ENCODE assay signal across 1 cellular context in the genomic region with DNA sequence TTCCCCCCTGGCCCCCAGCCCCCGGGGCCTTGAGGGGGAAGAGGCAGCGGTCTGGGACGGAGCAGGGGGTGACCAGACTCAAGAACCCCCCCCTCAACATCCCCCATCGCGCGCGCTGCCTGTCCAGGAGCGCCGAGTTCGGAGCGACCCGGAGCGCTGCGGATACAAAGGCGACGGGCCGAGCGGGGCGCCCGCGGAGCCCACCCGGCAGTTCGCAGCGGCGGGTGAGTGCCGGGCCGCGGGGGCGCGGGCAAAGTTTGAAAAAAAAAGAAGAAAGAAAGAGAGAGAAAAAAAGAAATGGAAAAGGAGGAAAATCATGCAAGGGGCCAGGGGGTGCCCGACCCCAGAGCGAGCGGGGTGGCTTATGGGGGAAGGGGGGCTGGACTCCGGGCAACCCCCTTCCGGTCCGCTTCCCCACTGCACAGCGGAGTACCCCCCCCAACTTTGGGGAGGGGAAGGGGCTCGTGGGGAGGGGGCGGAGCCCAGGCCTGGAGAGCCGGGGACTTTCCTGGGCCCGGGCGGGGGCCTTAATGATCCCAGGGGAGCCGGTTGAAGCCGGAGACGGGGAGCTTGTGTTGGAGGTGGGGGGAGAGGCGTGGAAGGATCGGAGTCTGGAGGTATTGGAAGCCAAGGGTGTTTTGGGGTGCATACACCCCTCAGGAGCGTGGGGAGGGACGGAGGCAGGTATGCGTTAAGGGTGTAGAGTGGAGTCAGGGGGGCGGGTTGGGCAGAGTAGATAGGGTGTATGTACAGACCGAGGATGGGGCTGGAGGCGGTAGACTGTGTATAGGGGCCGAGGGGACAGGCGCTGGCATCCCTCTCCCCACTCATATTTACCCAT.
TF ChIP-seq lines count a peak whose summit lies in the region.

No MANE protein-coding gene starts in this region.

TF ChIP-seq in GM23338, 12 proteins besides CTCF, POLR2A, EP300 and RAD21 (continued from another document):
- TF ChIP-seq, protein P1, sequence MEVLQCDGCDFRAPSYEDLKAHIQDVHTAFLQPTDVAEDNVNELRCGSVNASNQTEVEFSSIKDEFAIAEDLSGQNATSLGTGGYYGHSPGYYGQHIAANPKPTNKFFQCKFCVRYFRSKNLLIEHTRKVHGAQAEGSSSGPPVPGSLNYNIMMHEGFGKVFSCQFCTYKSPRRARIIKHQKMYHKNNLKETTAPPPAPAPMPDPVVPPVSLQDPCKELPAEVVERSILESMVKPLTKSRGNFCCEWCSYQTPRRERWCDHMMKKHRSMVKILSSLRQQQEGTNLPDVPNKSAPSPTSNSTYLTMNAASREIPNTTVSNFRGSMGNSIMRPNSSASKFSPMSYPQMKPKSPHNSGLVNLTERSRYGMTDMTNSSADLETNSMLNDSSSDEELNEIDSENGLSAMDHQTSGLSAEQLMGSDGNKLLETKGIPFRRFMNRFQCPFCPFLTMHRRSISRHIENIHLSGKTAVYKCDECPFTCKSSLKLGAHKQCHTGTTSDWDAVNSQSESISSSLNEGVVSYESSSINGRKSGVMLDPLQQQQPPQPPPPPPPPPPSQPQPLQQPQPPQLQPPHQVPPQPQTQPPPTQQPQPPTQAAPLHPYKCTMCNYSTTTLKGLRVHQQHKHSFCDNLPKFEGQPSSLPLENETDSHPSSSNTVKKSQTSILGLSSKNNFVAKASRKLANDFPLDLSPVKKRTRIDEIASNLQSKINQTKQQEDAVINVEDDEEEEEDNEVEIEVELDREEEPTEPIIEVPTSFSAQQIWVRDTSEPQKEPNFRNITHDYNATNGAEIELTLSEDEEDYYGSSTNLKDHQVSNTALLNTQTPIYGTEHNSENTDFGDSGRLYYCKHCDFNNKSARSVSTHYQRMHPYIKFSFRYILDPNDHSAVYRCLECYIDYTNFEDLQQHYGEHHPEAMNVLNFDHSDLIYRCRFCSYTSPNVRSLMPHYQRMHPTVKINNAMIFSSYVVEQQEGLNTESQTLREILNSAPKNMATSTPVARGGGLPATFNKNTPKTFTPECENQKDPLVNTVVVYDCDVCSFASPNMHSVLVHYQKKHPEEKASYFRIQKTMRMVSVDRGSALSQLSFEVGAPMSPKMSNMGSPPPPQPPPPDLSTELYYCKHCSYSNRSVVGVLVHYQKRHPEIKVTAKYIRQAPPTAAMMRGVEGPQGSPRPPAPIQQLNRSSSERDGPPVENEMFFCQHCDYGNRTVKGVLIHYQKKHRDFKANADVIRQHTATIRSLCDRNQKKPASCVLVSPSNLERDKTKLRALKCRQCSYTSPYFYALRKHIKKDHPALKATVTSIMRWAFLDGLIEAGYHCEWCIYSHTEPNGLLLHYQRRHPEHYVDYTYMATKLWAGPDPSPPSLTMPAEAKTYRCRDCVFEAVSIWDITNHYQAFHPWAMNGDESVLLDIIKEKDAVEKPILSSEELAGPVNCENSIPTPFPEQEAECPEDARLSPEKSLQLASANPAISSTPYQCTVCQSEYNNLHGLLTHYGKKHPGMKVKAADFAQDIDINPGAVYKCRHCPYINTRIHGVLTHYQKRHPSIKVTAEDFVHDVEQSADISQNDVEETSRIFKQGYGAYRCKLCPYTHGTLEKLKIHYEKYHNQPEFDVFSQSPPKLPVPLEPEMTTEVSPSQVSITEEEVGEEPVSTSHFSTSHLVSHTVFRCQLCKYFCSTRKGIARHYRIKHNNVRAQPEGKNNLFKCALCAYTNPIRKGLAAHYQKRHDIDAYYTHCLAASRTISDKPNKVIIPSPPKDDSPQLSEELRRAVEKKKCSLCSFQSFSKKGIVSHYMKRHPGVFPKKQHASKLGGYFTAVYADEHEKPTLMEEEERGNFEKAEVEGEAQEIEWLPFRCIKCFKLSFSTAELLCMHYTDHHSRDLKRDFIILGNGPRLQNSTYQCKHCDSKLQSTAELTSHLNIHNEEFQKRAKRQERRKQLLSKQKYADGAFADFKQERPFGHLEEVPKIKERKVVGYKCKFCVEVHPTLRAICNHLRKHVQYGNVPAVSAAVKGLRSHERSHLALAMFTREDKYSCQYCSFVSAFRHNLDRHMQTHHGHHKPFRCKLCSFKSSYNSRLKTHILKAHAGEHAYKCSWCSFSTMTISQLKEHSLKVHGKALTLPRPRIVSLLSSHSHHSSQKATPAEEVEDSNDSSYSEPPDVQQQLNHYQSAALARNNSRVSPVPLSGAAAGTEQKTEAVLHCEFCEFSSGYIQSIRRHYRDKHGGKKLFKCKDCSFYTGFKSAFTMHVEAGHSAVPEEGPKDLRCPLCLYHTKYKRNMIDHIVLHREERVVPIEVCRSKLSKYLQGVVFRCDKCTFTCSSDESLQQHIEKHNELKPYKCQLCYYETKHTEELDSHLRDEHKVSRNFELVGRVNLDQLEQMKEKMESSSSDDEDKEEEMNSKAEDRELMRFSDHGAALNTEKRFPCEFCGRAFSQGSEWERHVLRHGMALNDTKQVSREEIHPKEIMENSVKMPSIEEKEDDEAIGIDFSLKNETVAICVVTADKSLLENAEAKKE (CRISPR knock-in tag; IDR thresholded peaks at IDR 0.05): no peak
- TF ChIP-seq, protein P2, sequence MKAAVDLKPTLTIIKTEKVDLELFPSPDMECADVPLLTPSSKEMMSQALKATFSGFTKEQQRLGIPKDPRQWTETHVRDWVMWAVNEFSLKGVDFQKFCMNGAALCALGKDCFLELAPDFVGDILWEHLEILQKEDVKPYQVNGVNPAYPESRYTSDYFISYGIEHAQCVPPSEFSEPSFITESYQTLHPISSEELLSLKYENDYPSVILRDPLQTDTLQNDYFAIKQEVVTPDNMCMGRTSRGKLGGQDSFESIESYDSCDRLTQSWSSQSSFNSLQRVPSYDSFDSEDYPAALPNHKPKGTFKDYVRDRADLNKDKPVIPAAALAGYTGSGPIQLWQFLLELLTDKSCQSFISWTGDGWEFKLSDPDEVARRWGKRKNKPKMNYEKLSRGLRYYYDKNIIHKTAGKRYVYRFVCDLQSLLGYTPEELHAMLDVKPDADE (IDR thresholded peaks at IDR 0.05): no peak; the same call in 1 of the 2 replicates
- TF ChIP-seq CREB1 (CRISPR knock-in tag; IDR thresholded peaks at IDR 0.05; ENCODE audit: low read depth) (no peak), EZH2 (IDR thresholded peaks at IDR 0.05; ENCODE audit: low read depth, unreplicated experiment) (no peak), ZNF114 (CRISPR knock-in tag; IDR thresholded peaks at IDR 0.05) (no peak)
- TF ChIP-seq, protein P3, sequence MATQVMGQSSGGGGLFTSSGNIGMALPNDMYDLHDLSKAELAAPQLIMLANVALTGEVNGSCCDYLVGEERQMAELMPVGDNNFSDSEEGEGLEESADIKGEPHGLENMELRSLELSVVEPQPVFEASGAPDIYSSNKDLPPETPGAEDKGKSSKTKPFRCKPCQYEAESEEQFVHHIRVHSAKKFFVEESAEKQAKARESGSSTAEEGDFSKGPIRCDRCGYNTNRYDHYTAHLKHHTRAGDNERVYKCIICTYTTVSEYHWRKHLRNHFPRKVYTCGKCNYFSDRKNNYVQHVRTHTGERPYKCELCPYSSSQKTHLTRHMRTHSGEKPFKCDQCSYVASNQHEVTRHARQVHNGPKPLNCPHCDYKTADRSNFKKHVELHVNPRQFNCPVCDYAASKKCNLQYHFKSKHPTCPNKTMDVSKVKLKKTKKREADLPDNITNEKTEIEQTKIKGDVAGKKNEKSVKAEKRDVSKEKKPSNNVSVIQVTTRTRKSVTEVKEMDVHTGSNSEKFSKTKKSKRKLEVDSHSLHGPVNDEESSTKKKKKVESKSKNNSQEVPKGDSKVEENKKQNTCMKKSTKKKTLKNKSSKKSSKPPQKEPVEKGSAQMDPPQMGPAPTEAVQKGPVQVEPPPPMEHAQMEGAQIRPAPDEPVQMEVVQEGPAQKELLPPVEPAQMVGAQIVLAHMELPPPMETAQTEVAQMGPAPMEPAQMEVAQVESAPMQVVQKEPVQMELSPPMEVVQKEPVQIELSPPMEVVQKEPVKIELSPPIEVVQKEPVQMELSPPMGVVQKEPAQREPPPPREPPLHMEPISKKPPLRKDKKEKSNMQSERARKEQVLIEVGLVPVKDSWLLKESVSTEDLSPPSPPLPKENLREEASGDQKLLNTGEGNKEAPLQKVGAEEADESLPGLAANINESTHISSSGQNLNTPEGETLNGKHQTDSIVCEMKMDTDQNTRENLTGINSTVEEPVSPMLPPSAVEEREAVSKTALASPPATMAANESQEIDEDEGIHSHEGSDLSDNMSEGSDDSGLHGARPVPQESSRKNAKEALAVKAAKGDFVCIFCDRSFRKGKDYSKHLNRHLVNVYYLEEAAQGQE (IDR thresholded peaks at IDR 0.05; ENCODE audit: unreplicated experiment): no peak
